Comparison of ENCODE assay signal across 17 cellular contexts in genomic region chr20:18645851-18646250, GRCh38.
"Had no signal": no experiment of that assay in that cellular context is flagged by ENCODE, and none has a peak within 500 bp of the region (broad histone marks: within the 10 kb centered on the region; RNA-seq: fewer than 3 reads in every experiment).

No MANE protein-coding gene starts in this region.

- H3K4me3 ChIP-seq: left lung, skin epidermis, upper lobe of left lung had no signal

- H3K27me3 ChIP-seq: left lung, upper lobe of left lung had no signal

- H3K36me3 ChIP-seq: left lung, upper lobe of left lung had no signal

- H3K4me1 ChIP-seq: left lung, upper lobe of left lung had no signal

- H3K27ac Mint-ChIP-seq: activated CD4-positive, alpha-beta memory T cell treated with anti-CD3 and anti-CD28 coated beads, Interleukin-2, amount 10 ng/mL, durations not matched to agents 7 days and 5 days; activated T-cell treated with anti-CD3 and anti-CD28 coated beads, Interleukin-2, amount 50 U/mL, for 24 hours; naive B cell; stimulated activated naive CD8-positive, alpha-beta T cell treated with anti-CD3 and anti-CD28 coated beads, Interleukin-15, amount 100 ng/mL, for 72 hours; T-helper 2 cell treated with Interferon-gamma antibody and Interleukin-4, amounts not matched to agents 5 μg/mL and 100 μg/mL, for 36 hours had no signal

- H3K27ac ChIP-seq: epithelial cell of prostate, left lung, skin epidermis, upper lobe of left lung had no signal

- H3K4me1 Mint-ChIP-seq: activated CD4-positive, alpha-beta memory T cell treated with anti-CD3 and anti-CD28 coated beads, Interleukin-2, amount 10 ng/mL, durations not matched to agents 7 days and 5 days had no signal

- H3K9me3 Mint-ChIP-seq: activated CD4-positive, alpha-beta memory T cell treated with anti-CD3 and anti-CD28 coated beads, Interleukin-2, amount 10 ng/mL, durations not matched to agents 7 days and 5 days; activated T-cell treated with anti-CD3 and anti-CD28 coated beads, Interleukin-2, amount 50 U/mL, for 24 hours; naive B cell; neural crest cell; stimulated activated naive CD8-positive, alpha-beta T cell treated with anti-CD3 and anti-CD28 coated beads, Interleukin-15, amount 100 ng/mL, for 72 hours; T-helper 2 cell treated with Interferon-gamma antibody and Interleukin-4, amounts not matched to agents 5 μg/mL and 100 μg/mL, for 36 hours had no signal

- H3K4me3 Mint-ChIP-seq: activated CD4-positive, alpha-beta memory T cell treated with anti-CD3 and anti-CD28 coated beads, Interleukin-2, amount 10 ng/mL, durations not matched to agents 7 days and 5 days; activated T-cell treated with anti-CD3 and anti-CD28 coated beads, Interleukin-2, amount 50 U/mL, for 24 hours; naive B cell; neural crest cell; stimulated activated naive CD8-positive, alpha-beta T cell treated with anti-CD3 and anti-CD28 coated beads, Interleukin-15, amount 100 ng/mL, for 72 hours; T-helper 2 cell treated with Interferon-gamma antibody and Interleukin-4, amounts not matched to agents 5 μg/mL and 100 μg/mL, for 36 hours had no signal

- DNase-seq: activated CD4-positive, alpha-beta memory T cell treated with anti-CD3 and anti-CD28 coated beads, Interleukin-2, amount 10 ng/mL, durations not matched to agents 7 days and 5 days; activated CD4-positive, alpha-beta T cell treated with anti-CD3 and anti-CD28 coated beads for 48 hours; activated CD4-positive, CD25-positive, alpha-beta regulatory T cell; activated naive CD4-positive, alpha-beta T cell treated with anti-CD3 and anti-CD28 coated beads, Interleukin-2, amount 50 U/mL, for 16 hours; activated T-cell treated with anti-CD3 and anti-CD28 coated beads, Interleukin-2, amount 50 U/mL, for 24 hours; glutamatergic neuron; hippocampal formation; left lung; naive B cell; stimulated activated CD4-positive, alpha-beta T cell treated with anti-CD3 and anti-CD28 coated beads, Interleukin-15, amount 100 ng/mL, for 24 hours; stimulated activated CD4-positive, alpha-beta T cell treated with anti-CD3 and anti-CD28 coated beads, Interleukin-4, amount 100 ng/mL, for 1 hour; stimulated activated naive CD8-positive, alpha-beta T cell treated with anti-CD3 and anti-CD28 coated beads, Interleukin-15, amount 100 ng/mL, for 72 hours; upper lobe of left lung had no signal

- H3K9me3 ChIP-seq: left lung, upper lobe of left lung had no signal

- H3K27me3 Mint-ChIP-seq: activated CD4-positive, alpha-beta memory T cell treated with anti-CD3 and anti-CD28 coated beads, Interleukin-2, amount 10 ng/mL, durations not matched to agents 7 days and 5 days; activated T-cell treated with anti-CD3 and anti-CD28 coated beads, Interleukin-2, amount 50 U/mL, for 24 hours; naive B cell; stimulated activated naive CD8-positive, alpha-beta T cell treated with anti-CD3 and anti-CD28 coated beads, Interleukin-15, amount 100 ng/mL, for 72 hours had no signal

- ATAC-seq: left lung; stimulated activated naive CD8-positive, alpha-beta T cell treated with anti-CD3 and anti-CD28 coated beads, Interleukin-15, amount 100 ng/mL, for 72 hours had no signal
